In genomic region chr7:51980813-51981212, GRCh38 we compare ENCODE assay signal across 7 cellular contexts.
"Had no signal": no experiment of that assay in that cellular context is flagged by ENCODE, and none has a peak within 500 bp of the region (broad histone marks: within the 10 kb centered on the region; RNA-seq: fewer than 3 reads in every experiment).

No MANE protein-coding gene starts in this region.

- H3K4me3 Mint-ChIP-seq: H9 had no signal

- FAIRE-seq: H54, HTR-8/SVneo had no signal

- H3K4me3 ChIP-seq: GM23248 had no signal

- H2AFZ ChIP-seq: GM23248 had no signal

- DNase-seq: GM23248, GOT3, H9, HCEC 1CT, KBM-7 had no signal

- H3K27ac ChIP-seq: GM23248 had no signal

- H3K9ac ChIP-seq: GM23248 had no signal

- H3K9me3 Mint-ChIP-seq: H9 had no signal

- H3K27ac Mint-ChIP-seq: H9 had no signal
